In the genomic region with DNA sequence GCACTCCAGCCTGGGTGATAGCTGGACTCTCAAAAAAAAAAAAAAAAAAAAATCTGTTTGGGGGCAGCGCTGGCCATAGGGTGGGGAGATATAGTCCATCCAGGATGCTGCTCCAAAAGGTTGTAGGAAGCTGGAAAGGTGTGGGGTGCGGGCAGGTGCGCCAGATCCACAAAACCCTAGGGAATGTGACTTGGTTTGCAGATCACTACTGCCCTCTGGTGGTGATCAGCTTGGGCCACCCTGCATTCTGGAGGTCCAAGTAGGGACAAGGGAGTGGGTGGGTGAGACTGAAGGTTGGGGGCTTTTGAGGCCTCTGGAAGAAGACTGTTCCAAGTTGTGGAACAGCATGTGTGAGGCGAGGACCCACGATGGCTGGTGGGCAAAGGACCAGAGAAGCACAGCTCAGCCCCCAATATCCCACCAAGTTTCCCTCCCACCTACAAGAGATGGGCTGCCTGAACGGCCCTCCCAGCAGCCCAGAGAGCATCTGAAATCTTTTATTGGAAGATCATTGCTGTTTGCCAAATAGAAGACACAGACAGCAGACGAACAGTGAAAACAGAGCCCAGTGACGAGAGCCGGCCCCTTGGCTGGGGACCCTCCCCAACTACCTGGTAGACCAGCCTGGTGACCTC, we compare ENCODE assay signal across 9 cellular contexts. TPM values are rescaled to one million over a fixed set of nuclear protein-coding genes. Genes with fewer than 3 reads are reported as not detected.
DNase-seq lines count a peak whose midpoint lies in the region; FAIRE-seq lines count a peak whose summit lies in the region.
"Had no signal": no experiment of that assay in that cellular context is flagged by ENCODE, and none has a peak within 500 bp of the region (broad histone marks: within the 10 kb centered on the region; RNA-seq: fewer than 3 reads in every experiment).

No MANE protein-coding gene starts in this region.

- no peak overlapping the region for H3K4me2 ChIP-seq in mesendoderm (ENCODE audit: low read length)

- no peak overlapping the region for H3K9ac ChIP-seq in mesendoderm (ENCODE audit: low read length)

- FAIRE-seq in GM19239 (lab: Jason Lieb, UNC), result peak; percentile 92

- WGBS in mesendoderm (ENCODE audit: extremely low coverage, insufficient coverage, low lambda C conversion rate), result no CpG with 5 or more reads among the region's 9 CpGs

- H2BK5ac ChIP-seq in mesendoderm (ENCODE audit: low read length), result no peak overlapping the region

- no peak overlapping the region for H3K27ac ChIP-seq in mesendoderm (ENCODE audit: low read depth, low read length)

- H2BK15ac ChIP-seq in mesendoderm (replicated peaks; ENCODE audit: low read depth), result no peak overlapping the region

- no peak overlapping the region for H3K4me3 ChIP-seq in mesendoderm (ENCODE audit: low read length)
- H3K4me3 ChIP-seq: skin epidermis had no signal

- H3K4ac ChIP-seq in mesendoderm (ENCODE audit: low read depth, low read length), result no peak overlapping the region

- no peaks in the 10 kb centered on the region for H3K4me1 ChIP-seq in mesendoderm (ENCODE audit: control insufficient read depth, low read depth, low read length)

- peaks cover 10% of the 10 kb centered on the region for H3K36me3 ChIP-seq in mesendoderm (ENCODE audit: control insufficient read depth, insufficient read depth, low read length)

- H3K79me1 ChIP-seq in mesendoderm (ENCODE audit: low read length), result no peaks in the 10 kb centered on the region

- H2AK5ac ChIP-seq in mesendoderm (ENCODE audit: low read length), result no peak overlapping the region

- H2BK120ac ChIP-seq in mesendoderm (ENCODE audit: low read depth, low read length), result no peak overlapping the region

- H3K27me3 ChIP-seq in mesendoderm (ENCODE audit: insufficient read depth, low read length, poor library complexity), result no peaks in the 10 kb centered on the region

- H3K79me2 ChIP-seq in mesendoderm (ENCODE audit: control insufficient read depth, insufficient read depth, low read length), result no peaks in the 10 kb centered on the region

- no peak overlapping the region for H3K23ac ChIP-seq in mesendoderm (ENCODE audit: low read length)

- no peak overlapping the region for H3K56ac ChIP-seq in mesendoderm (ENCODE audit: low read length)

- no peak overlapping the region for H4K5ac ChIP-seq in mesendoderm (ENCODE audit: low read length)

- DNase-seq in AG08396 (ENCODE audit: low spot score), result peak; percentile 78
- DNase-seq in GM19239 (ENCODE audit: insufficient read length, low spot score), result peak; percentile 82
- DNase-seq in NCI-H510A (lab: John Stamatoyannopoulos, UW), result peak; percentile 52
- peak; percentile 59 to 64 for DNase-seq in activated CD4-positive, alpha-beta T cell treated with anti-CD3 and anti-CD28 coated beads, Interleukin-2, amount 50 U/mL, for 4 hours
- DNase-seq in ecto neural progenitor cell (ENCODE audit: low spot score), result peak; percentile 76
- DNase-seq in mesendoderm, result peak; percentile 79
- DNase-seq in stimulated activated naive CD4-positive, alpha-beta T cell treated with Interleukin-2 at 50 U/mL for 16 hours (lab: John Stamatoyannopoulos, UW), result peak; percentile 52
- DNase-seq in NK-92 (lab: John Stamatoyannopoulos, UW; ENCODE audit: unreplicated experiment), result no peak

- H4K8ac ChIP-seq in mesendoderm (ENCODE audit: low read depth, low read length), result no peak overlapping the region

- H3K18ac ChIP-seq in mesendoderm (ENCODE audit: low read length), result no peak overlapping the region

RNA-seq across cellular contexts. Expression of a gene that starts 10.4 kb away (rescaled TPM):
- 21.2 TPM for polyA plus RNA-seq in mesendoderm (2013, experiment 1 of 2)
- polyA plus RNA-seq in mesendoderm (2013, experiment 2 of 2), result 21.8 TPM

RNA-seq across cellular contexts. Expression of a gene that starts 12.6 kb away (rescaled TPM):
- 151 TPM for polyA plus RNA-seq in mesendoderm (2013, experiment 1 of 2)
- 153 TPM for polyA plus RNA-seq in mesendoderm (2013, experiment 2 of 2)

RNA-seq across cellular contexts. Expression of a gene that starts 29.6 kb away (rescaled TPM):
- polyA plus RNA-seq in mesendoderm (2013, experiment 1 of 2), result 1.4 TPM
- 1.4 TPM for polyA plus RNA-seq in mesendoderm (2013, experiment 2 of 2)

RNA-seq across cellular contexts. Expression of a gene that starts 51.3 kb away (rescaled TPM):
- polyA plus RNA-seq in mesendoderm (2013, experiment 1 of 2), result 8.1 TPM
- polyA plus RNA-seq in mesendoderm (2013, experiment 2 of 2), result 8.7 TPM

RNA-seq across cellular contexts. Expression of a gene that starts 57.4 kb away (rescaled TPM):
- polyA plus RNA-seq in mesendoderm (2013, experiment 1 of 2), result 54.4 TPM
- polyA plus RNA-seq in mesendoderm (2013, experiment 2 of 2), result 53.6 TPM
